ENCODE assay signal across 9 cellular contexts in genomic region chr11:60775420-60775961, GRCh38. TPM values are rescaled to one million over a fixed set of nuclear protein-coding genes. Genes with fewer than 3 reads are reported as not detected.
A peak's percentile ranks its signal among the peaks of the same experiment; 100 is the strongest.
DNase-seq lines count a peak whose midpoint lies in the region; TF ChIP-seq lines count a peak whose summit lies in the region.
"Had no signal": no experiment of that assay in that cellular context is flagged by ENCODE, and none has a peak within 500 bp of the region (broad histone marks: within the 10 kb centered on the region; RNA-seq: fewer than 3 reads in every experiment).

No MANE protein-coding gene starts in this region.

- intact Hi-C loops in activated T-helper 2 cell treated with anti-CD3 and anti-CD28 coated beads, Interferon-gamma antibody, Interleukin-2, Interleukin-4, amounts not matched to agents 10 μg/mL and 5 μg/mL and 100 μg/mL, durations not matched to agents 14 hours and 24 hours and 36 hours (cut with micrococcal nuclease), result loop anchor here (1.0 to 5.0 kb wide), 2 partner anchors 112 to 1218 kb away; no protein-coding TSS in a partner anchor

- peaks cover 3% of the 10 kb centered on the region for H3K4me1 Mint-ChIP-seq in activated T-helper 2 cell treated with anti-CD3 and anti-CD28 coated beads, Interferon-gamma antibody, Interleukin-2, Interleukin-4, amounts not matched to agents 10 μg/mL and 5 μg/mL and 100 μg/mL, durations not matched to agents 14 hours and 24 hours and 36 hours (ENCODE audit: low read depth)
- peaks cover 7% of the 10 kb centered on the region for H3K4me1 Mint-ChIP-seq in type B pancreatic cell (ENCODE audit: unreplicated experiment)

- H3K36me3 Mint-ChIP-seq in activated T-helper 2 cell treated with anti-CD3 and anti-CD28 coated beads, Interferon-gamma antibody, Interleukin-2, Interleukin-4, amounts not matched to agents 10 μg/mL and 5 μg/mL and 100 μg/mL, durations not matched to agents 14 hours and 24 hours and 36 hours (ENCODE audit: low read depth), result no peaks in the 10 kb centered on the region
- H3K36me3 Mint-ChIP-seq in type B pancreatic cell, result no peaks in the 10 kb centered on the region

- peaks cover 20% of the 10 kb centered on the region for H3K27me3 Mint-ChIP-seq in activated T-helper 2 cell treated with anti-CD3 and anti-CD28 coated beads, Interferon-gamma antibody, Interleukin-2, Interleukin-4, amounts not matched to agents 10 μg/mL and 5 μg/mL and 100 μg/mL, durations not matched to agents 14 hours and 24 hours and 36 hours (ENCODE audit: low read depth)
- H3K27me3 Mint-ChIP-seq in type B pancreatic cell, result peaks cover 7% of the 10 kb centered on the region

- CTCF ChIA-PET in RWPE1 (lab: Yijun Ruan, JAX), result interaction anchor here (0.5 to 2.4 kb wide), 20 partner anchors 9 to 480 kb away, joined by 3 to 14 read pairs (median 4); partner anchors contain the start of genes MS4A10 and MS4A15

- H3K79me2 ChIP-seq in parathyroid adenoma, result no peaks in the 10 kb centered on the region

- no peak overlapping the region for H3K27ac ChIP-seq in RWPE1
- H3K27ac ChIP-seq in parathyroid adenoma, result no peak overlapping the region
- H3K27ac ChIP-seq: skin epidermis had no signal

- peak overlapping the region; percentile 3 for H2AFZ ChIP-seq in parathyroid adenoma

- H3K9me3 ChIP-seq in parathyroid adenoma (ENCODE audit: control insufficient read depth, low read length), result no peaks in the 10 kb centered on the region

- POLR2A ChIA-PET in RWPE1 (lab: Yijun Ruan, JAX; ENCODE audit: low non-redundant PET), result no interaction called here

- H3K4me3 ChIP-seq in parathyroid adenoma (ENCODE audit: low read depth, low read length), result no peak overlapping the region
- H3K4me3 ChIP-seq: skin epidermis had no signal

- H3K27me3 ChIP-seq in parathyroid adenoma (ENCODE audit: control insufficient read depth, insufficient read depth, low read length), result no peaks in the 10 kb centered on the region

- H3K36me3 ChIP-seq in parathyroid adenoma (ENCODE audit: control insufficient read depth, insufficient read depth, low read length), result no peaks in the 10 kb centered on the region

- no peak overlapping the region for H3K4me2 ChIP-seq in parathyroid adenoma (ENCODE audit: low read length)

- no peak overlapping the region for H3K9ac ChIP-seq in parathyroid adenoma

- DNase-seq in ELF-1 (ENCODE audit: low read depth, low spot score), result peak; percentile 96
- peak; percentile 73 for DNase-seq in GOT3 (lab: John Stamatoyannopoulos, UW)
- peak; percentile 81 for DNase-seq in M059J (ENCODE audit: low read depth)
- DNase-seq in RWPE1 (ENCODE audit: low spot score), result peak; percentile 73
- DNase-seq in activated T-helper 2 cell treated with anti-CD3 and anti-CD28 coated beads, Interferon-gamma antibody, Interleukin-2, Interleukin-4, amounts not matched to agents 10 μg/mL and 5 μg/mL and 100 μg/mL, durations not matched to agents 14 hours and 24 hours and 36 hours (ENCODE audit: low spot score), result peak; percentile 76
- DNase-seq in foreskin melanocyte, result peak; percentile 71
- DNase-seq in type B pancreatic cell (ENCODE audit: extremely low spot score, unreplicated experiment), result peak; percentile 86

- H3K27ac Mint-ChIP-seq in activated T-helper 2 cell treated with anti-CD3 and anti-CD28 coated beads, Interferon-gamma antibody, Interleukin-2, Interleukin-4, amounts not matched to agents 10 μg/mL and 5 μg/mL and 100 μg/mL, durations not matched to agents 14 hours and 24 hours and 36 hours, result no peak overlapping the region
- peak overlapping the region; percentile 34 for H3K27ac Mint-ChIP-seq in type B pancreatic cell

- H3K4me3 Mint-ChIP-seq in activated T-helper 2 cell treated with anti-CD3 and anti-CD28 coated beads, Interferon-gamma antibody, Interleukin-2, Interleukin-4, amounts not matched to agents 10 μg/mL and 5 μg/mL and 100 μg/mL, durations not matched to agents 14 hours and 24 hours and 36 hours (ENCODE audit: low read depth), result no peak overlapping the region
- H3K4me3 Mint-ChIP-seq in type B pancreatic cell, result no peak overlapping the region

- H3K4me1 ChIP-seq in parathyroid adenoma, result no peaks in the 10 kb centered on the region

- TF ChIP-seq CTCF in RWPE1 (conservative IDR thresholded peaks at IDR 0.05; ENCODE audit: low read depth), result peak; percentile 83
- peak; percentile 80 for TF ChIP-seq CTCF in parathyroid adenoma (IDR thresholded peaks at IDR 0.05)
- peak; percentile 93 for TF ChIP-seq CTCF in type B pancreatic cell (conservative IDR thresholded peaks at IDR 0.05)

- no peaks in the 10 kb centered on the region for H3K9me3 Mint-ChIP-seq in activated T-helper 2 cell treated with anti-CD3 and anti-CD28 coated beads, Interferon-gamma antibody, Interleukin-2, Interleukin-4, amounts not matched to agents 10 μg/mL and 5 μg/mL and 100 μg/mL, durations not matched to agents 14 hours and 24 hours and 36 hours
- no peaks in the 10 kb centered on the region for H3K9me3 Mint-ChIP-seq in type B pancreatic cell

RNA-seq across cellular contexts. Expression of gene MS4A10, which starts 9.6 kb away (rescaled TPM):
- total RNA-seq in M059J (2014; rRNA removed; shearing (Covaris generic)), result not detected in 2 replicates
- not detected in 2 replicates for total RNA-seq in activated T-helper 2 cell treated with anti-CD3 and anti-CD28 coated beads, Interferon-gamma antibody, Interleukin-2, Interleukin-4, amounts not matched to agents 10 μg/mL and 5 μg/mL and 100 μg/mL, durations not matched to agents 14 hours and 24 hours and 36 hours
- total RNA-seq in type B pancreatic cell (ENCODE audit: low replicate concordance), result not detected in 2 replicates

RNA-seq across cellular contexts. Expression of gene MS4A15, which starts 18.8 kb away (rescaled TPM):
- not detected in 2 replicates for total RNA-seq in M059J (2014; rRNA removed; shearing (Covaris generic))
- total RNA-seq in activated T-helper 2 cell treated with anti-CD3 and anti-CD28 coated beads, Interferon-gamma antibody, Interleukin-2, Interleukin-4, amounts not matched to agents 10 μg/mL and 5 μg/mL and 100 μg/mL, durations not matched to agents 14 hours and 24 hours and 36 hours, result not detected in 2 replicates
- 0.27 TPM in 1 of 2 replicates, not detected in the other for total RNA-seq in type B pancreatic cell (ENCODE audit: low replicate concordance)

RNA-seq across cellular contexts. Expression of gene MS4A18, which starts 51.0 kb away (rescaled TPM):
- not detected in 2 replicates for total RNA-seq in M059J (2014; rRNA removed; shearing (Covaris generic))
- total RNA-seq in activated T-helper 2 cell treated with anti-CD3 and anti-CD28 coated beads, Interferon-gamma antibody, Interleukin-2, Interleukin-4, amounts not matched to agents 10 μg/mL and 5 μg/mL and 100 μg/mL, durations not matched to agents 14 hours and 24 hours and 36 hours, result not detected in 2 replicates
- total RNA-seq in type B pancreatic cell (ENCODE audit: low replicate concordance), result 0.75 and 3.5 TPM in 2 replicates
